In genomic region chr4:17490575-17491059, GRCh38 we compare ENCODE assay signal across 20 cellular contexts. TPM values are rescaled to one million over a fixed set of nuclear protein-coding genes. Genes with fewer than 3 reads are reported as not detected.
DNase-seq lines count a peak whose midpoint lies in the region; ATAC-seq and TF ChIP-seq lines count a peak whose summit lies in the region.
"Had no signal": no experiment of that assay in that cellular context is flagged by ENCODE, and none has a peak within 500 bp of the region (broad histone marks: within the 10 kb centered on the region; RNA-seq: fewer than 3 reads in every experiment).

No MANE protein-coding gene starts in this region.

- H3K4me3 ChIP-seq in cardiac muscle cell (no peak overlapping the region), SK-N-SH (ENCODE audit: low read depth in 2 of 2, low read length in 1 of 2) (no peak overlapping the region), lower lobe of right lung (no peak overlapping the region)
- H3K4me3 ChIP-seq: adrenal gland, colonic mucosa had no signal

- H3K27ac ChIP-seq in cardiac muscle cell (peak overlapping the region; percentile 43), SK-N-SH (ENCODE audit: low read depth in 2 of 2, low read length in 1 of 2) (peak overlapping the region; percentile 6 to 99; a peak in 3 of 4 replicates), lower lobe of right lung (no peak overlapping the region)
- H3K27ac ChIP-seq: colonic mucosa, parathyroid adenoma had no signal

- TF ChIP-seq CTCF in cardiac muscle cell (IDR thresholded peaks at IDR 0.05; ENCODE audit: low read depth, low read length) (no peak), SK-N-SH (IDR thresholded peaks at IDR 0.05) (no peak), lower lobe of right lung (IDR thresholded peaks at IDR 0.05) (no peak)

- H3K4me1 ChIP-seq in cardiac muscle cell (ENCODE audit: low read depth), result no peaks in the 10 kb centered on the region
- H3K4me1 ChIP-seq in SK-N-SH (ENCODE audit: control insufficient read depth in 1 of 2, insufficient read depth in 2 of 2, low read depth in 1 of 2, low read length in 1 of 2), result peaks cover 5 to 67% of the 10 kb centered on the region in 2 experiments; a peak in 3 of 4 replicates
- peaks cover 11% of the 10 kb centered on the region for H3K4me1 ChIP-seq in lower lobe of right lung
- H3K4me1 ChIP-seq: colonic mucosa had no signal

- POLR2A ChIA-PET in SK-N-SH (lab: Yijun Ruan, JAX), result interaction anchor here (1.2 to 5.0 kb wide), 2 partner anchors 10 to 20 kb away, joined by 3 to 67 read pairs; partner anchors contain the start of gene QDPR

- CTCF ChIA-PET in SK-N-SH (lab: Yijun Ruan, JAX), result interaction anchor here (1.1 to 9.8 kb wide), 4 partner anchors 17 to 59 kb away, joined by 5 to 62 read pairs (median 9); partner anchors contain the start of gene QDPR

- H3K36me3 ChIP-seq in cardiac muscle cell (peaks cover 27% of the 10 kb centered on the region), SK-N-SH (replicated peaks in 1 of 2; ENCODE audit: control insufficient read depth in 1 of 2, insufficient read depth in 2 of 2, low read length in 1 of 2) (peaks cover 10 to 32% of the 10 kb centered on the region in 2 experiments), lower lobe of right lung (peaks cover 86% of the 10 kb centered on the region)
- H3K36me3 ChIP-seq: colonic mucosa had no signal

- H3K4me2 ChIP-seq in SK-N-SH, result peak overlapping the region; percentile 27; the same call in 1 of the 2 replicates

- no peaks in the 10 kb centered on the region for H4K20me1 ChIP-seq in SK-N-SH (ENCODE audit: insufficient read depth)

- ATAC-seq in lower lobe of right lung (peak; percentile 52 to 74), HG03378 (IDR thresholded peaks at IDR 0.05; ENCODE audit: unreplicated experiment) (no peak)
- no peak for ATAC-seq in stimulated activated naive B cell treated with anti-CD40 and anti-IgM and Interleukin-4, amounts not matched to agents 10 μg/mL and 1 μg/mL and 100 μg/mL, for 72 hours (replicated peaks)

- H3K9me2 ChIP-seq in SK-N-SH, result no peaks in the 10 kb centered on the region

- H3K36me3 Mint-ChIP-seq in stimulated activated naive B cell treated with anti-CD40 and anti-IgM and Interleukin-4, amounts not matched to agents 10 μg/mL and 1 μg/mL and 100 μg/mL, for 72 hours, result peaks cover 41 to 68% of the 10 kb centered on the region in 2 donors

- no peaks in the 10 kb centered on the region for H3K9me3 Mint-ChIP-seq in stimulated activated naive B cell treated with anti-CD40 and anti-IgM and Interleukin-4, amounts not matched to agents 10 μg/mL and 1 μg/mL and 100 μg/mL, for 72 hours
- H3K9me3 Mint-ChIP-seq: activated B cell treated with CpG ODN at 0.5 μM for 24 hours, memory B cell had no signal

- intact Hi-C loops in cardiac septum (cut with DNase I) (no loop called here), lower lobe of right lung (cut with DNase I) (no loop called here)

- H3K9me3 ChIP-seq in cardiac muscle cell (ENCODE audit: low read depth) (no peaks in the 10 kb centered on the region), SK-N-SH (no peaks in the 10 kb centered on the region), lower lobe of right lung (no peaks in the 10 kb centered on the region)
- H3K9me3 ChIP-seq: adrenal gland, colonic mucosa had no signal

- H3K27ac Mint-ChIP-seq in stimulated activated naive B cell treated with anti-CD40 and anti-IgM and Interleukin-4, amounts not matched to agents 10 μg/mL and 1 μg/mL and 100 μg/mL, for 72 hours, result no peak overlapping the region
- H3K27ac Mint-ChIP-seq: activated B cell treated with CpG ODN at 0.5 μM for 24 hours, memory B cell had no signal

- H3K4me3 Mint-ChIP-seq in stimulated activated naive B cell treated with anti-CD40 and anti-IgM and Interleukin-4, amounts not matched to agents 10 μg/mL and 1 μg/mL and 100 μg/mL, for 72 hours, result no peak overlapping the region
- H3K4me3 Mint-ChIP-seq: activated B cell treated with CpG ODN at 0.5 μM for 24 hours, memory B cell had no signal

- no peaks in the 10 kb centered on the region for H3F3A ChIP-seq in SK-N-SH (replicated peaks; ENCODE audit: insufficient read depth)

- peaks cover 15 to 24% of the 10 kb centered on the region in 2 donors for H3K4me1 Mint-ChIP-seq in stimulated activated naive B cell treated with anti-CD40 and anti-IgM and Interleukin-4, amounts not matched to agents 10 μg/mL and 1 μg/mL and 100 μg/mL, for 72 hours
- H3K4me1 Mint-ChIP-seq: memory B cell had no signal

- TF ChIP-seq RAD21 in SK-N-SH (IDR thresholded peaks at IDR 0.05; ENCODE audit: low read length), result peak; percentile 16; the same call in 1 of the 2 replicates

- H2AFZ ChIP-seq in SK-N-SH (ENCODE audit: low read depth), result no peak overlapping the region
- H2AFZ ChIP-seq: parathyroid adenoma had no signal

- DNase-seq in cardiac muscle cell (ENCODE audit: low read depth in 1 of 2, low spot score in 1 of 2), result no peak
- DNase-seq in cardiac septum (ENCODE audit: low spot score), result no peak
- DNase-seq in SK-N-SH, result peak; percentile 87
- DNase-seq in lower lobe of right lung, result no peak
- DNase-seq in COLO668 (lab: John Stamatoyannopoulos, UW; ENCODE audit: unreplicated experiment), result no peak
- no peak for DNase-seq in effector CD4-positive, alpha-beta T cell
- DNase-seq in stimulated activated naive B cell treated with anti-CD40 and anti-IgM and Interleukin-4, amounts not matched to agents 10 μg/mL and 1 μg/mL and 100 μg/mL, for 72 hours, result no peak
- DNase-seq: activated B cell treated with CpG ODN at 0.5 μM for 24 hours, activated T-cell treated with anti-CD3 and anti-CD28 coated beads for 4 hours, colonic mucosa, DMS79, HCEC 1CT, NCI-H2171 treated with DMSO at 0.1 percent for 48 hours, OCI-M1 had no signal

- H3K9ac ChIP-seq in SK-N-SH, result no peak overlapping the region
- H3K9ac ChIP-seq: parathyroid adenoma had no signal

- H3K79me2 ChIP-seq in SK-N-SH (ENCODE audit: insufficient read depth), result no peaks in the 10 kb centered on the region
- H3K79me2 ChIP-seq: parathyroid adenoma had no signal

- TF ChIP-seq EP300 in SK-N-SH (IDR thresholded peaks at IDR 0.05; ENCODE audit: borderline replicate concordance in 1 of 2, low read depth in 1 of 2, low read length in 1 of 2), result peak; percentile 21 to 99; a peak in 3 of 4 replicates

- H3K27me3 Mint-ChIP-seq in stimulated activated naive B cell treated with anti-CD40 and anti-IgM and Interleukin-4, amounts not matched to agents 10 μg/mL and 1 μg/mL and 100 μg/mL, for 72 hours, result no peaks in the 10 kb centered on the region
- H3K27me3 Mint-ChIP-seq: activated B cell treated with CpG ODN at 0.5 μM for 24 hours, memory B cell had no signal

- H3K27me3 ChIP-seq in cardiac muscle cell (no peaks in the 10 kb centered on the region), SK-N-SH (ENCODE audit: insufficient read depth) (no peaks in the 10 kb centered on the region), lower lobe of right lung (ENCODE audit: low read depth) (no peaks in the 10 kb centered on the region)
- H3K27me3 ChIP-seq: adrenal gland, colonic mucosa had no signal

- WGBS in SK-N-SH (ENCODE audit: low lambda C conversion rate), result 27% methylated on average over 6 of the region's 6 CpGs

TF ChIP-seq in SK-N-SH, 30 proteins besides CTCF, POLR2A, EP300 and RAD21 (continues in another document):
- TF ChIP-seq REST (IDR thresholded peaks at IDR 0.05; ENCODE audit: low read depth, low read length) (no peak), JUND (IDR thresholded peaks at IDR 0.05) (no peak), USF2 (IDR thresholded peaks at IDR 0.05; ENCODE audit: borderline replicate concordance, low read depth, low read length) (no peak), SIN3A (IDR thresholded peaks at IDR 0.05; ENCODE audit: borderline replicate concordance, low read depth, low read length) (no peak), NRF1 (IDR thresholded peaks at IDR 0.05; ENCODE audit: low read depth, low read length) (no peak)

RNA-seq across cellular contexts. Expression of gene QDPR, which starts 21.3 kb away (rescaled TPM):
- total RNA-seq in cardiac muscle cell (80.7 and 89.1 TPM in 2 replicates), cardiac septum (38.2 TPM), lower lobe of right lung (38.5 TPM)
- polyA plus RNA-seq in cardiac muscle cell (63.8 and 115 TPM in 2 replicates), SK-N-SH (2012; rRNA removed) (68.8 and 83.1 TPM in 2 replicates)
- polyA plus RNA-seq in SK-N-SH (2012; cell fraction: cytosol; rRNA removed), result 70.0 and 84.6 TPM in 2 replicates
- 17.6 and 22.5 TPM in 2 replicates for polyA plus RNA-seq in SK-N-SH (2012; cell fraction: nucleus; rRNA removed)

RNA-seq across cellular contexts. Expression of gene CLRN2, which starts 24.3 kb away (rescaled TPM):
- total RNA-seq in cardiac muscle cell (not detected in 2 replicates), cardiac septum (not detected), lower lobe of right lung (not detected)
- polyA plus RNA-seq in cardiac muscle cell (not detected in 2 replicates), SK-N-SH (2012; rRNA removed) (not detected in 2 replicates)
- polyA plus RNA-seq in SK-N-SH (2012; cell fraction: cytosol; rRNA removed), result not detected in 2 replicates
- not detected in 2 replicates for polyA plus RNA-seq in SK-N-SH (2012; cell fraction: nucleus; rRNA removed)
- total RNA-seq: activated B cell treated with CpG ODN at 0.5 μM for 24 hours, adrenal gland, colonic mucosa, fibroblast of lung, temporal lobe had no signal
- polyA plus RNA-seq: adrenal gland, fibroblast of lung had no signal

Comparison
In these comparisons a context has a peak if more than half of its experiments do, and no peak if none do; other contexts are left out.
1. ATAC-seq: peak in lower lobe of right lung (2 of 2); none in HG03378 (single experiment) and stimulated activated naive B cell treated with anti-CD40 and anti-IgM and Interleukin-4, amounts not matched to agents 10 μg/mL and 1 μg/mL and 100 μg/mL, for 72 hours (0 of 2).